15 cellular contexts compared by ENCODE assay signal in genomic region chr10:58424176-58424575, GRCh38.
"Had no signal": no experiment of that assay in that cellular context is flagged by ENCODE, and none has a peak within 500 bp of the region (broad histone marks: within the 10 kb centered on the region; RNA-seq: fewer than 3 reads in every experiment).

No MANE protein-coding gene starts in this region.

- H3K9me3 ChIP-seq: adrenal gland had no signal

- H3K4me3 Mint-ChIP-seq: natural killer cell; stimulated activated effector memory CD8-positive, alpha-beta T cell treated with anti-CD3 and anti-CD28 coated beads, Interleukin-12 subunit alpha, Interleukin-12 subunit beta, amount 100 ng/mL, for 72 hours had no signal

- H3K4me3 ChIP-seq: adrenal gland, esophagus muscularis mucosa, left lung, smooth muscle cell, tibial artery had no signal

- H3K27ac Mint-ChIP-seq: activated T-helper 2 cell treated with anti-CD3 and anti-CD28 coated beads, Interferon-gamma antibody, Interleukin-2, Interleukin-4, amounts not matched to agents 10 μg/mL and 5 μg/mL and 100 μg/mL, durations not matched to agents 14 hours and 24 hours and 36 hours; natural killer cell; stimulated activated effector memory CD8-positive, alpha-beta T cell treated with anti-CD3 and anti-CD28 coated beads, Interleukin-12 subunit alpha, Interleukin-12 subunit beta, amount 100 ng/mL, for 72 hours had no signal

- ATAC-seq: left lung; natural killer cell; right cardiac atrium; stimulated activated effector memory CD8-positive, alpha-beta T cell treated with anti-CD3 and anti-CD28 coated beads, Interleukin-12 subunit alpha, Interleukin-12 subunit beta, amount 100 ng/mL, for 72 hours had no signal

- H3K4me1 ChIP-seq: adrenal gland, esophagus muscularis mucosa, left lung, tibial artery had no signal

- DNase-seq: activated CD4-positive, alpha-beta T cell treated with anti-CD3 and anti-CD28 coated beads, Interleukin-2, amount 50 U/mL, for 1 hour; activated CD4-positive, CD25-positive, alpha-beta regulatory T cell; activated naive CD4-positive, alpha-beta T cell treated with anti-CD3 and anti-CD28 coated beads, Interleukin-2, amount 50 U/mL, for 16 hours; activated T-cell treated with anti-CD3 and anti-CD28 coated beads for 4 hours; adrenal gland; foreskin fibroblast; head of caudate nucleus; left lung; natural killer cell; right cardiac atrium; tibial artery had no signal

- H3K36me3 ChIP-seq: adrenal gland, esophagus muscularis mucosa, left lung, tibial artery had no signal

- H3K27ac ChIP-seq: adrenal gland, esophagus muscularis mucosa, left lung, tibial artery had no signal

- H3K36me3 Mint-ChIP-seq: natural killer cell; stimulated activated effector memory CD8-positive, alpha-beta T cell treated with anti-CD3 and anti-CD28 coated beads, Interleukin-12 subunit alpha, Interleukin-12 subunit beta, amount 100 ng/mL, for 72 hours had no signal

- H3K4me1 Mint-ChIP-seq: natural killer cell; stimulated activated effector memory CD8-positive, alpha-beta T cell treated with anti-CD3 and anti-CD28 coated beads, Interleukin-12 subunit alpha, Interleukin-12 subunit beta, amount 100 ng/mL, for 72 hours had no signal

- H3K27me3 ChIP-seq: adrenal gland, esophagus muscularis mucosa, left lung, tibial artery had no signal
